15 cellular contexts compared by ENCODE assay signal in genomic region chr13:111897178-111897845, GRCh38.
A peak's percentile ranks its signal among the peaks of the same experiment; 100 is the strongest.
DNase-seq lines count a peak whose midpoint lies in the region; ATAC-seq, FAIRE-seq and TF ChIP-seq lines count a peak whose summit lies in the region.
"Had no signal": no experiment of that assay in that cellular context is flagged by ENCODE, and none has a peak within 500 bp of the region (broad histone marks: within the 10 kb centered on the region; RNA-seq: fewer than 3 reads in every experiment).

No MANE protein-coding gene starts in this region.

- no peak for TF ChIP-seq CTCF in bronchial epithelial cell (IDR thresholded peaks at IDR 0.05; ENCODE audit: insufficient read depth, low read length, severe bottlenecking)
- TF ChIP-seq CTCF in neural progenitor cell (IDR thresholded peaks at IDR 0.05) = no peak
- TF ChIP-seq CTCF in vagina (IDR thresholded peaks at IDR 0.05) = no peak
- TF ChIP-seq CTCF in WERI-Rb-1 (IDR thresholded peaks at IDR 0.05; ENCODE audit: low read depth, low read length) = no peak

- H3K36me3 Mint-ChIP-seq in neural progenitor cell = no peaks in the 10 kb centered on the region
- no peaks in the 10 kb centered on the region for H3K36me3 Mint-ChIP-seq in activated T-helper 17 cell treated with anti-CD3 and anti-CD28 coated beads, Interleukin-2, amount 50 U/mL, for 72 hours (ENCODE audit: low read depth)

- H4K20me1 ChIP-seq in neural progenitor cell (ENCODE audit: low read depth) = no peaks in the 10 kb centered on the region

- H3K9ac ChIP-seq in neural progenitor cell = no peak overlapping the region

- no peak overlapping the region for H2AFZ ChIP-seq in neural progenitor cell (replicated peaks)

- H3K27me3 ChIP-seq in bronchial epithelial cell (ENCODE audit: control insufficient read depth, insufficient read depth, low read length) (no peaks in the 10 kb centered on the region), neural progenitor cell (peaks cover 50% of the 10 kb centered on the region), vagina (no peaks in the 10 kb centered on the region), WERI-Rb-1 (ENCODE audit: insufficient read depth, low read depth, severe bottlenecking) (peaks cover 97% of the 10 kb centered on the region)

- H3K27me3 Mint-ChIP-seq in neural progenitor cell (ENCODE audit: insufficient read depth, low read depth) = peaks cover 6% of the 10 kb centered on the region
- H3K27me3 Mint-ChIP-seq in activated T-helper 17 cell treated with anti-CD3 and anti-CD28 coated beads, Interleukin-2, amount 50 U/mL, for 72 hours = peaks cover 25% of the 10 kb centered on the region

- H3K9me3 Mint-ChIP-seq in neural progenitor cell = no peaks in the 10 kb centered on the region
- H3K9me3 Mint-ChIP-seq in activated T-helper 17 cell treated with anti-CD3 and anti-CD28 coated beads, Interleukin-2, amount 50 U/mL, for 72 hours = no peaks in the 10 kb centered on the region
- H3K9me3 Mint-ChIP-seq: CD4-positive, alpha-beta T cell had no signal

- DNase-seq in RPMI8226 = peak; percentile 27
- no peak for DNase-seq in bronchial epithelial cell (ENCODE audit: low read depth)
- no peak for DNase-seq in neural progenitor cell (ENCODE audit: low spot score)
- DNase-seq in vagina (ENCODE audit: extremely low spot score in 2 of 2) = peak; percentile 71 to 79
- DNase-seq in WERI-Rb-1 = no peak
- DNase-seq: CD4-positive, alpha-beta T cell; EL; NCI-H1105 treated with DMSO at 0.1 percent for 48 hours; NCI-H2029; NCI-H748 treated with DMSO at 0.1 percent for 48 hours; OCI-M1 had no signal

- H3F3A ChIP-seq in neural progenitor cell (ENCODE audit: low read depth) = peaks cover 37% of the 10 kb centered on the region

- H3K27ac Mint-ChIP-seq in neural progenitor cell = peak overlapping the region; percentile 40
- no peak overlapping the region for H3K27ac Mint-ChIP-seq in activated T-helper 17 cell treated with anti-CD3 and anti-CD28 coated beads, Interleukin-2, amount 50 U/mL, for 72 hours
- H3K27ac Mint-ChIP-seq: CD4-positive, alpha-beta T cell had no signal

- H3K4me3 ChIP-seq in bronchial epithelial cell (ENCODE audit: low read depth, low read length) = no peak overlapping the region
- H3K4me3 ChIP-seq in neural progenitor cell = no peak overlapping the region
- no peak overlapping the region for H3K4me3 ChIP-seq in vagina
- no peak overlapping the region for H3K4me3 ChIP-seq in WERI-Rb-1 (ENCODE audit: low read depth, low read length)

- no peak overlapping the region for H3K27ac ChIP-seq in neural progenitor cell
- H3K27ac ChIP-seq in vagina = no peak overlapping the region
- H3K27ac ChIP-seq in WERI-Rb-1 = no peak overlapping the region

- intact Hi-C loops in vagina (cut with DNase I) = no loop called here

- H3K36me3 ChIP-seq in bronchial epithelial cell (ENCODE audit: control insufficient read depth, insufficient read depth, low read length) (no peaks in the 10 kb centered on the region), neural progenitor cell (no peaks in the 10 kb centered on the region), vagina (no peaks in the 10 kb centered on the region), WERI-Rb-1 (no peaks in the 10 kb centered on the region)

- H3K4me2 ChIP-seq in neural progenitor cell = no peak overlapping the region

- no peak overlapping the region for H3K4me3 Mint-ChIP-seq in neural progenitor cell
- H3K4me3 Mint-ChIP-seq in activated T-helper 17 cell treated with anti-CD3 and anti-CD28 coated beads, Interleukin-2, amount 50 U/mL, for 72 hours = no peak overlapping the region
- H3K4me3 Mint-ChIP-seq: CD4-positive, alpha-beta T cell had no signal

- FAIRE-seq in bronchial epithelial cell (lab: Jason Lieb, UNC) = peak; percentile 83
- FAIRE-seq: HTR-8/SVneo had no signal

- H3K79me2 ChIP-seq in neural progenitor cell (ENCODE audit: low read depth) = no peaks in the 10 kb centered on the region

- no peak for ATAC-seq in GM18867 (IDR thresholded peaks at IDR 0.05; ENCODE audit: unreplicated experiment)
- no peak for ATAC-seq in activated T-helper 17 cell treated with anti-CD3 and anti-CD28 coated beads, Interleukin-2, amount 50 U/mL, for 72 hours (replicated peaks)
- ATAC-seq: HCT116 had no signal

- peaks cover 63% of the 10 kb centered on the region for H3K4me1 Mint-ChIP-seq in neural progenitor cell
- H3K4me1 Mint-ChIP-seq in activated T-helper 17 cell treated with anti-CD3 and anti-CD28 coated beads, Interleukin-2, amount 50 U/mL, for 72 hours = no peaks in the 10 kb centered on the region

- TF ChIP-seq POLR2A in vagina (IDR thresholded peaks at IDR 0.05) = no peak

- H3K9me3 ChIP-seq in neural progenitor cell (ENCODE audit: low read depth) = no peaks in the 10 kb centered on the region
- H3K9me3 ChIP-seq in vagina = no peaks in the 10 kb centered on the region
- H3K9me3 ChIP-seq in WERI-Rb-1 (ENCODE audit: severe bottlenecking) = peaks cover 37% of the 10 kb centered on the region

- H3K4me1 ChIP-seq in neural progenitor cell = peaks cover 30% of the 10 kb centered on the region
- no peaks in the 10 kb centered on the region for H3K4me1 ChIP-seq in vagina

Comparison
In these comparisons a context has a peak if more than half of its experiments do, and no peak if none do; other contexts are left out.
1. DNase-seq: peak in RPMI8226 (single experiment) and vagina (2 of 2); none in bronchial epithelial cell (single experiment), neural progenitor cell (single experiment) and WERI-Rb-1 (single experiment).